Comparison of ENCODE assay signal across 1 cellular context in genomic region chr10:103147645-103148044, GRCh38.
TF ChIP-seq lines count a peak whose summit lies in the region.

No MANE protein-coding gene starts in this region.

TF ChIP-seq in HEK293, 187 proteins besides CTCF, POLR2A, EP300 and RAD21 (continued from another document):
- TF ChIP-seq PRDM6 (tag by site-specific recombination; IDR thresholded peaks at IDR 0.05) (no peak), ZNF266 (tag by site-specific recombination; IDR thresholded peaks at IDR 0.05; ENCODE audit: low read depth) (no peak), ZNF148 (tag by site-specific recombination; IDR thresholded peaks at IDR 0.05; ENCODE audit: borderline replicate concordance) (no peak), ZNF548 (tag by site-specific recombination; IDR thresholded peaks at IDR 0.05) (no peak), ZNF133 (tag by site-specific recombination; IDR thresholded peaks at IDR 0.05) (no peak), ZBTB48 (tag by site-specific recombination; IDR thresholded peaks at IDR 0.05) (no peak), ZNF202 (tag by site-specific recombination; IDR thresholded peaks at IDR 0.05; ENCODE audit: borderline replicate concordance) (no peak), ZNF600 (tag by site-specific recombination; IDR thresholded peaks at IDR 0.05) (no peak), SETDB1 (IDR thresholded peaks at IDR 0.05; ENCODE audit: insufficient read length, low read length) (no peak), PRDM4 (tag by site-specific recombination; IDR thresholded peaks at IDR 0.05) (no peak), ZNF561 (tag by site-specific recombination; IDR thresholded peaks at IDR 0.05; ENCODE audit: borderline replicate concordance) (no peak), ZNF580 (tag by site-specific recombination; IDR thresholded peaks at IDR 0.05) (no peak), MYNN (tag by site-specific recombination; IDR thresholded peaks at IDR 0.05; ENCODE audit: borderline replicate concordance) (no peak)
